8 cellular contexts compared by ENCODE assay signal in the genomic region with DNA sequence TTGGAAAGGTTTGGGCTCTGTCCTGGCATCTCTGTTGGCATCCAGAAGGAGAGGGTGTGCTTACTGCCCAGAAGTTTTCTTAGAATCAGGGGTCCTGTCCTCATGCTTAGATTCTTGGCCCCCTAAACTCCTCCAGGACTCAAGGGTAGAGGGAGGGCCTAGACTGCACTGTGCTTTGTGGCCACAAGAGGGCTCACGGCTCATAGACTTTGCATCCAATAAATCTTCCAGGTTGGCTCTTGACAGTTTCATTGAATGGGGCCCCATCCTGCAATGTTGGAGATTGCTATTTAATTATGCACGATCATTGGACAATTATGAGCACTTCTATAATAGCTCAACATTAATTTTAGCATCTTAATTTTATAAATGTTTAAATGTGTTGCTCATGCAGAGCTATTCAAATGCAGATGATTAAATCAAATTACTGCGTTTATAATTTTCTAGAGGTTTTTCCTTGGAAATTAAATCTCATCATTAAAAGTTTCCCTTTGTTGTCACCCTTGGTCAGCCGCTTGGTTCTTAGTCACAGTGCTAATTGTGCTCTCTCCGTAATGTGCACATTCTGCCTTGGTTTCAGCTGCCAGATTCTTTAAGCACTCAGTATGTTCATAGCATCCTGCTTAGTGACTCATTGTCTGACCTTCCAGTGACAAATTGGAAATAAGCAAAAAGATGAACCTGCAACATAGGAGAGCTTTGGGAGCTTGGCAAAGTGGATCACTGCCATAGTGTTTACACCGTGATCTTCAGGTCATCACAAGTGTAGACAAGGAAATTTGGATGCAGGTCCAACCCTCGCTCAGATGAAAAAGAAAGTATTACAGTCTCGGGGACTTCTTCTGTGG. TPM values are rescaled to one million over a fixed set of nuclear protein-coding genes. Genes with fewer than 3 reads are reported as not detected.
A peak's percentile ranks its signal among the peaks of the same experiment; 100 is the strongest.
DNase-seq lines count a peak whose midpoint lies in the region; ATAC-seq and TF ChIP-seq lines count a peak whose summit lies in the region.

No MANE protein-coding gene starts in this region.

- TF ChIP-seq CTCF in BE2C (IDR thresholded peaks at IDR 0.05; ENCODE audit: low read depth, low read length) (peak; percentile 96), GM12872 (IDR thresholded peaks at IDR 0.05; ENCODE audit: insufficient read depth, low read depth, low read length) (peak; percentile 92), endothelial cell (IDR thresholded peaks at IDR 0.05; ENCODE audit: unreplicated experiment) (peak; percentile 91)

- no peaks in the 10 kb centered on the region for H3K9me3 ChIP-seq in BE2C
- no peaks in the 10 kb centered on the region for H3K9me3 ChIP-seq in SJCRH30 (replicated peaks)
- H3K9me3 ChIP-seq in naive thymus-derived CD4-positive, alpha-beta T cell (ENCODE audit: control insufficient read depth in 2 of 3, low read length in 3 of 3), result no peaks in the 10 kb centered on the region
- H3K9me3 ChIP-seq in effector memory CD4-positive, alpha-beta T cell (ENCODE audit: control insufficient read depth, low read length), result no peaks in the 10 kb centered on the region

- no peaks in the 10 kb centered on the region for H3K36me3 Mint-ChIP-seq in endothelial cell (ENCODE audit: low read depth, unreplicated experiment)
- H3K36me3 Mint-ChIP-seq in naive thymus-derived CD4-positive, alpha-beta T cell, result no peaks in the 10 kb centered on the region

- DNase-seq in BE2C (peak; percentile 59), SJCRH30 (peak; percentile 39 to 73), endothelial cell (ENCODE audit: low spot score) (peak; percentile 59), posterior vena cava (ENCODE audit: low spot score) (no peak)
- DNase-seq in naive thymus-derived CD4-positive, alpha-beta T cell, result no peak
- no peak for DNase-seq in effector memory CD4-positive, alpha-beta T cell

- H3K4me3 Mint-ChIP-seq in endothelial cell (ENCODE audit: unreplicated experiment), result no peak overlapping the region
- H3K4me3 Mint-ChIP-seq in naive thymus-derived CD4-positive, alpha-beta T cell, result no peak overlapping the region

- no peaks in the 10 kb centered on the region for H3K4me1 Mint-ChIP-seq in endothelial cell (ENCODE audit: unreplicated experiment)
- H3K4me1 Mint-ChIP-seq in naive thymus-derived CD4-positive, alpha-beta T cell, result no peaks in the 10 kb centered on the region

- H3K36me3 ChIP-seq in BE2C (no peaks in the 10 kb centered on the region), SJCRH30 (no peaks in the 10 kb centered on the region)
- no peaks in the 10 kb centered on the region for H3K36me3 ChIP-seq in naive thymus-derived CD4-positive, alpha-beta T cell (ENCODE audit: control insufficient read depth in 2 of 3, insufficient read depth in 3 of 3, low read length in 3 of 3)
- H3K36me3 ChIP-seq in effector memory CD4-positive, alpha-beta T cell (ENCODE audit: control insufficient read depth, insufficient read depth, low read length), result no peaks in the 10 kb centered on the region

- ATAC-seq in HG03442 (IDR thresholded peaks at IDR 0.05; ENCODE audit: unreplicated experiment), result peak; percentile 54
- peak; percentile 56 for ATAC-seq in naive thymus-derived CD4-positive, alpha-beta T cell

- H3K4me1 ChIP-seq in BE2C (peaks cover 11% of the 10 kb centered on the region), SJCRH30 (no peaks in the 10 kb centered on the region)
- H3K4me1 ChIP-seq in naive thymus-derived CD4-positive, alpha-beta T cell (ENCODE audit: control insufficient read depth in 2 of 2, insufficient read depth in 2 of 2, low read length in 2 of 2), result no peaks in the 10 kb centered on the region
- H3K4me1 ChIP-seq in effector memory CD4-positive, alpha-beta T cell (ENCODE audit: control insufficient read depth, insufficient read depth, low read length, poor library complexity, severe bottlenecking), result no peaks in the 10 kb centered on the region

- no peak overlapping the region for H3K4me3 ChIP-seq in BE2C (ENCODE audit: low read depth, low read length)
- no peak overlapping the region for H3K4me3 ChIP-seq in SJCRH30
- H3K4me3 ChIP-seq in naive thymus-derived CD4-positive, alpha-beta T cell (ENCODE audit: low read length), result no peak overlapping the region
- no peak overlapping the region for H3K4me3 ChIP-seq in effector memory CD4-positive, alpha-beta T cell (ENCODE audit: insufficient read depth, low read depth, low read length, poor library complexity, severe bottlenecking)

- H3K27me3 ChIP-seq in BE2C (no peaks in the 10 kb centered on the region), SJCRH30 (no peaks in the 10 kb centered on the region)
- H3K27me3 ChIP-seq in naive thymus-derived CD4-positive, alpha-beta T cell (ENCODE audit: control insufficient read depth in 2 of 2, insufficient read depth in 2 of 2, low read length in 2 of 2), result no peaks in the 10 kb centered on the region
- H3K27me3 ChIP-seq in effector memory CD4-positive, alpha-beta T cell (replicated peaks; ENCODE audit: control insufficient read depth, insufficient read depth, low read length, poor library complexity, severe bottlenecking), result no peaks in the 10 kb centered on the region

- H3K27me3 Mint-ChIP-seq in endothelial cell (ENCODE audit: unreplicated experiment), result no peaks in the 10 kb centered on the region
- peaks cover 0 to 24% (median 7%) of the 10 kb centered on the region in 5 donors for H3K27me3 Mint-ChIP-seq in naive thymus-derived CD4-positive, alpha-beta T cell

- CTCF ChIA-PET in naive thymus-derived CD4-positive, alpha-beta T cell (lab: Charles Lee), result no interaction called here

- no peaks in the 10 kb centered on the region for H3K9me3 Mint-ChIP-seq in endothelial cell (ENCODE audit: unreplicated experiment)
- H3K9me3 Mint-ChIP-seq in naive thymus-derived CD4-positive, alpha-beta T cell, result peaks cover 0 to 3% (median 0%) of the 10 kb centered on the region in 11 donors

- no peak overlapping the region for H3K27ac ChIP-seq in SJCRH30
- H3K27ac ChIP-seq in naive thymus-derived CD4-positive, alpha-beta T cell (ENCODE audit: low read depth, low read length), result no peak overlapping the region
- no peak overlapping the region for H3K27ac ChIP-seq in effector memory CD4-positive, alpha-beta T cell (ENCODE audit: insufficient read depth, low read length, poor library complexity, severe bottlenecking)

- POLR2A ChIA-PET in naive thymus-derived CD4-positive, alpha-beta T cell (lab: Charles Lee), result no interaction called here

- no peak overlapping the region for H3K27ac Mint-ChIP-seq in endothelial cell (ENCODE audit: unreplicated experiment)
- no peak overlapping the region for H3K27ac Mint-ChIP-seq in naive thymus-derived CD4-positive, alpha-beta T cell

- intact Hi-C loops in naive thymus-derived CD4-positive, alpha-beta T cell (cut with micrococcal nuclease), result loop anchor here in 1 of 2 donors (2.0 kb wide), 1 partner anchor 311 kb away; no protein-coding TSS in a partner anchor
- intact Hi-C loops in posterior vena cava (cut with DNase I), result no loop called here

RNA-seq across cellular contexts. Expression of gene PLPP4, which starts 33.5 kb away (rescaled TPM):
- 3.8 TPM for polyA plus RNA-seq in BE2C (2012; ENCODE audit: insufficient read depth, insufficient read length, low read depth)
- total RNA-seq in SJCRH30 (2014; rRNA removed; shearing (Covaris generic)), result 0.12 TPM in 1 of 2 replicates, not detected in the other
- total RNA-seq in endothelial cell (ENCODE audit: unreplicated experiment), result not detected
- not detected for total RNA-seq in naive thymus-derived CD4-positive, alpha-beta T cell
- polyA plus RNA-seq in naive thymus-derived CD4-positive, alpha-beta T cell, result not detected
- total RNA-seq in posterior vena cava, result not detected

Comparison
In these comparisons a context has a peak if more than half of its experiments do, and no peak if none do; other contexts are left out.
1. DNase-seq: peak in BE2C (single experiment), SJCRH30 (2 of 2) and endothelial cell (single experiment); none in naive thymus-derived CD4-positive, alpha-beta T cell (0 of 9), posterior vena cava (single experiment) and effector memory CD4-positive, alpha-beta T cell (0 of 3).
2. Peak in every context shown above with its lines, with median percentiles within 50 percentile points of each other: CTCF ChIP-seq.